1 cellular context compared by ENCODE assay signal in the genomic region with DNA sequence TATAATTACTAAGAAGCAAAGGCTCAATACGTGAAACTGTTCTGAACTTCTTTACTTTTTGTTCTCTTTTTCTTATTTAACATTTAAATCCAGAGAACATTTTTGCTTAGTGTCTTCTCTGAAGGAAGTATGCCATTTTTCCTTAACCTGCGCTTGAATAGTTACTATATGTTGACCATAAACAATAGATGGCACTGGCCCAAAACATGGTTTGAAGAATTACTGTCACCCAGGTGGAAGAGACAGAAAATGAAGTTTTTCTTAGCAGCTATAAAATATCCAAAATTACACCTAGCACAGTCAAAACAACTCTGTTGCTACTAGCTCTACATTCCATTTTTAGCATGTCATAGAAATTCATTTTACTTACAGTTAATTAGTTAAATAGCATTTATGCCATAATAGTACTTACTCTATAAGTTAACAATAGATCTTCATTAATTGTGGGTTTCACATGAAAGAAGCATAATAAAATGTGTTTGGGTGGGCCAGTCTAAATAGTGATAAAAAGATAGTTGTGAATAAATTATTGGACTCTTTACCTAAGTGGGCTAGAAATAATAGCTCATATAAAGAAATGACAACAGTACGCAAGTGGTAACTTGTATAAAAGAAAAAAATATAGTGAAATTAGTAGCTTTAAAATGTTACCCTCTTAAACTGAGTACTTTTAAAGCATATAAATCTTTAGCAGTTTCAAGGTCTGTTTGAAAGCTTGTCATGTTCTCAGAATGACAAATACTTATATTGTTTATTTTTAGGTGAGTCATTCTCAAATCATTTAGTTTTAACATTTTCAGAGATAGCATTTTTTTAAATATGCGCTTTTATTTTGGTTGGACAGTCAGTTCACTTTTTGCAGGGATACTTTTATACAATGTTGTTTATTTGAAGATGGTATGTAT.
TF ChIP-seq lines count a peak whose summit lies in the region.

No MANE protein-coding gene starts in this region.

TF ChIP-seq in HEK293, 187 proteins besides CTCF, POLR2A, EP300 and RAD21 (continued from another document):
- no peak for TF ChIP-seq ZNF76 (tag by site-specific recombination; IDR thresholded peaks at IDR 0.05; ENCODE audit: borderline replicate concordance, low read depth)
- TF ChIP-seq, protein P1, sequence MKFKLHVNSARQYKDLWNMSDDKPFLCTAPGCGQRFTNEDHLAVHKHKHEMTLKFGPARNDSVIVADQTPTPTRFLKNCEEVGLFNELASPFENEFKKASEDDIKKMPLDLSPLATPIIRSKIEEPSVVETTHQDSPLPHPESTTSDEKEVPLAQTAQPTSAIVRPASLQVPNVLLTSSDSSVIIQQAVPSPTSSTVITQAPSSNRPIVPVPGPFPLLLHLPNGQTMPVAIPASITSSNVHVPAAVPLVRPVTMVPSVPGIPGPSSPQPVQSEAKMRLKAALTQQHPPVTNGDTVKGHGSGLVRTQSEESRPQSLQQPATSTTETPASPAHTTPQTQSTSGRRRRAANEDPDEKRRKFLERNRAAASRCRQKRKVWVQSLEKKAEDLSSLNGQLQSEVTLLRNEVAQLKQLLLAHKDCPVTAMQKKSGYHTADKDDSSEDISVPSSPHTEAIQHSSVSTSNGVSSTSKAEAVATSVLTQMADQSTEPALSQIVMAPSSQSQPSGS (tag by site-specific recombination; IDR thresholded peaks at IDR 0.05; ENCODE audit: low read depth) = no peak
- TF ChIP-seq EGR2 (tag by site-specific recombination; IDR thresholded peaks at IDR 0.05; ENCODE audit: low read depth) = no peak
- TF ChIP-seq ZNF184 (tag by site-specific recombination; IDR thresholded peaks at IDR 0.05) = no peak
- no peak for TF ChIP-seq ZNF132 (tag by site-specific recombination; IDR thresholded peaks at IDR 0.05; ENCODE audit: borderline replicate concordance)
- TF ChIP-seq MYNN (tag by site-specific recombination; IDR thresholded peaks at IDR 0.05; ENCODE audit: borderline replicate concordance) = no peak
- TF ChIP-seq, protein P2, sequence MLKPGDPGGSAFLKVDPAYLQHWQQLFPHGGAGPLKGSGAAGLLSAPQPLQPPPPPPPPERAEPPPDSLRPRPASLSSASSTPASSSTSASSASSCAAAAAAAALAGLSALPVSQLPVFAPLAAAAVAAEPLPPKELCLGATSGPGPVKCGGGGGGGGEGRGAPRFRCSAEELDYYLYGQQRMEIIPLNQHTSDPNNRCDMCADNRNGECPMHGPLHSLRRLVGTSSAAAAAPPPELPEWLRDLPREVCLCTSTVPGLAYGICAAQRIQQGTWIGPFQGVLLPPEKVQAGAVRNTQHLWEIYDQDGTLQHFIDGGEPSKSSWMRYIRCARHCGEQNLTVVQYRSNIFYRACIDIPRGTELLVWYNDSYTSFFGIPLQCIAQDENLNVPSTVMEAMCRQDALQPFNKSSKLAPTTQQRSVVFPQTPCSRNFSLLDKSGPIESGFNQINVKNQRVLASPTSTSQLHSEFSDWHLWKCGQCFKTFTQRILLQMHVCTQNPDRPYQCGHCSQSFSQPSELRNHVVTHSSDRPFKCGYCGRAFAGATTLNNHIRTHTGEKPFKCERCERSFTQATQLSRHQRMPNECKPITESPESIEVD (tag by site-specific recombination; IDR thresholded peaks at IDR 0.05) = peak; percentile 18
- TF ChIP-seq ZNF37A (tag by site-specific recombination; IDR thresholded peaks at IDR 0.05) = no peak
- peak; percentile 83 for TF ChIP-seq SP7 (tag by site-specific recombination; IDR thresholded peaks at IDR 0.05)
- TF ChIP-seq, protein P3, sequence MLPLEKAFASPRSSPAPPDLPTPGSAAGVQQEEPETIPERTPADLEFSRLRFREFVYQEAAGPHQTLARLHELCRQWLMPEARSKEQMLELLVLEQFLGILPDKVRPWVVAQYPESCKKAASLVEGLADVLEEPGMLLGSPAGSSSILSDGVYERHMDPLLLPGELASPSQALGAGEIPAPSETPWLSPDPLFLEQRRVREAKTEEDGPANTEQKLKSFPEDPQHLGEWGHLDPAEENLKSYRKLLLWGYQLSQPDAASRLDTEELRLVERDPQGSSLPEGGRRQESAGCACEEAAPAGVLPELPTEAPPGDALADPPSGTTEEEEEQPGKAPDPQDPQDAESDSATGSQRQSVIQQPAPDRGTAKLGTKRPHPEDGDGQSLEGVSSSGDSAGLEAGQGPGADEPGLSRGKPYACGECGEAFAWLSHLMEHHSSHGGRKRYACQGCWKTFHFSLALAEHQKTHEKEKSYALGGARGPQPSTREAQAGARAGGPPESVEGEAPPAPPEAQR (tag by site-specific recombination; IDR thresholded peaks at IDR 0.05) = no peak
- 0 out of 2 replicates have a peak, but pooled peaks have one; percentile 49 for TF ChIP-seq ZNF366 (tag by site-specific recombination; conservative IDR thresholded peaks at IDR 0.05)
- no peak for TF ChIP-seq ZFP37 (tag by site-specific recombination; IDR thresholded peaks at IDR 0.05)
- TF ChIP-seq, protein P4, sequence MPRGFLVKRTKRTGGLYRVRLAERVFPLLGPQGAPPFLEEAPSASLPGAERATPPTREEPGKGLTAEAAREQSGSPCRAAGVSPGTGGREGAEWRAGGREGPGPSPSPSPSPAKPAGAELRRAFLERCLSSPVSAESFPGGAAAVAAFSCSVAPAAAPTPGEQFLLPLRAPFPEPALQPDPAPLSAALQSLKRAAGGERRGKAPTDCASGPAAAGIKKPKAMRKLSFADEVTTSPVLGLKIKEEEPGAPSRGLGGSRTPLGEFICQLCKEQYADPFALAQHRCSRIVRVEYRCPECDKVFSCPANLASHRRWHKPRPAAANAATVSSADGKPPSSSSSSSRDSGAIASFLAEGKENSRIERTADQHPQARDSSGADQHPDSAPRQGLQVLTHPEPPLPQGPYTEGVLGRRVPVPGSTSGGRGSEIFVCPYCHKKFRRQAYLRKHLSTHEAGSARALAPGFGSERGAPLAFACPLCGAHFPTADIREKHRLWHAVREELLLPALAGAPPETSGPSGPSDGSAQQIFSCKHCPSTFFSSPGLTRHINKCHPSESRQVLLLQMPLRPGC (tag by site-specific recombination; IDR thresholded peaks at IDR 0.05) = no peak
- 0 out of 2 replicates have a peak, but pooled peaks have one; percentile 24 for TF ChIP-seq ZXDB (tag by site-specific recombination; IDR thresholded peaks at IDR 0.05)
